In the genomic region with DNA sequence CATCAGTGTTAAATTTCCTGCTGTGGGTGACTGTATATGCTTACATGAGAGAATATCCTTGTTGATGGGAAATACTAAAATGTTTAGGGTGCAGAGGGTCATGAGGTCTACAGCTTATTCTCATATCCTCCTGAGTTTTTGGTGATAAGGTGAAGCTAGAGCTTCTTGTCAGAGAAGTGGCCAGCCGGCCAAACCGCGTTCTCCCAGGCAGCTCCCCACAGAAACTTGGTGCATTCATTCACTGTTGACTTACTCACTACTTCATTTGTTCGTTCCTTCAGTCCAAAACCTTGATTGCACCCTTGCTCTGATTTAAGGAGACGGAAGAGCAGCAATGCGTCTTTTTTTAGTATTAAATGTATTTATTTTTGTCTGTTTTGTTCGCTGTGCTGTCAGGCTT, we compare ENCODE assay signal across 15 cellular contexts.
"Had no signal": no experiment of that assay in that cellular context is flagged by ENCODE, and none has a peak within 500 bp of the region (broad histone marks: within the 10 kb centered on the region; RNA-seq: fewer than 3 reads in every experiment).

No MANE protein-coding gene starts in this region.

- H3K27me3 ChIP-seq: heart left ventricle, tibial artery, upper lobe of left lung had no signal

- DNase-seq: effector CD4-positive, alpha-beta T cell; erythroblast; foreskin melanocyte; hypothalamus; kidney glomerular epithelial cell; mammary epithelial cell; mucosa of descending colon; natural killer cell; stimulated activated CD4-positive, alpha-beta T cell treated with anti-CD3 and anti-CD28 coated beads, Interleukin-4, amount 100 ng/mL, for 1 hour; tibial artery; upper lobe of left lung had no signal

- H3K27ac ChIP-seq: coronary artery, heart left ventricle, tibial artery, upper lobe of left lung had no signal

- ATAC-seq: mucosa of descending colon; natural killer cell; stimulated activated memory B cell treated with anti-CD40 and anti-IgM and Interleukin-4, amounts not matched to agents 10 μg/mL and 1 μg/mL and 100 μg/mL, for 72 hours had no signal

- H3K4me3 ChIP-seq: coronary artery, heart left ventricle, mucosa of descending colon, smooth muscle cell, tibial artery, upper lobe of left lung had no signal
